Comparison of ENCODE assay signal across 12 cellular contexts in genomic region chr22:19060356-19061009, GRCh38.
DNase-seq lines count a peak whose midpoint lies in the region; ATAC-seq and TF ChIP-seq lines count a peak whose summit lies in the region.
"Had no signal": no experiment of that assay in that cellular context is flagged by ENCODE, and none has a peak within 500 bp of the region (broad histone marks: within the 10 kb centered on the region; RNA-seq: fewer than 3 reads in every experiment).

No MANE protein-coding gene starts in this region.

- H3K36me3 ChIP-seq in BE2C = peaks cover 22% of the 10 kb centered on the region

- peaks cover 16% of the 10 kb centered on the region for H3K4me1 Mint-ChIP-seq in stimulated activated naive CD8-positive, alpha-beta T cell treated with anti-CD3 and anti-CD28 coated beads, Interleukin-15, amount 100 ng/mL, for 72 hours
- H3K4me1 Mint-ChIP-seq in glutamatergic neuron (ENCODE audit: low read depth, unreplicated experiment) = peaks cover 2% of the 10 kb centered on the region
- H3K4me1 Mint-ChIP-seq in stimulated activated naive B cell treated with anti-CD40 and anti-IgM and Interleukin-4, amounts not matched to agents 10 μg/mL and 1 μg/mL and 100 μg/mL, for 72 hours = peaks cover 2 to 5% of the 10 kb centered on the region in 2 donors

- TF ChIP-seq CTCF in glutamatergic neuron (IDR thresholded peaks at IDR 0.05; ENCODE audit: partially characterized antibody, unreplicated experiment) (no peak), BE2C (IDR thresholded peaks at IDR 0.05; ENCODE audit: low read depth, low read length) (no peak)

- no peak for DNase-seq in stimulated activated naive CD8-positive, alpha-beta T cell treated with anti-CD3 and anti-CD28 coated beads, Interleukin-15, Interleukin-2, amounts not matched to agents 100 U/mL and 50 U/mL, for 24 hours
- DNase-seq in stimulated activated naive CD8-positive, alpha-beta T cell treated with anti-CD3 and anti-CD28 coated beads, Interleukin-15, amount 100 ng/mL, for 72 hours = no peak
- DNase-seq in amniotic epithelial cell (ENCODE audit: low read depth) (peak; percentile 75), glutamatergic neuron (no peak), HuH-7 (ENCODE audit: low spot score) (no peak), BE2C (no peak)
- DNase-seq in stimulated activated naive B cell treated with anti-CD40 and anti-IgM and Interleukin-4, amounts not matched to agents 10 μg/mL and 1 μg/mL and 100 μg/mL, for 72 hours = no peak
- no peak for DNase-seq in stimulated activated CD4-positive, alpha-beta T cell treated with anti-CD3 and anti-CD28 coated beads, Interleukin-1b, Interleukin-23, amount 100 ng/mL, for 48 hours
- DNase-seq: DMS79, psoas muscle had no signal

- ATAC-seq in stimulated activated naive CD8-positive, alpha-beta T cell treated with anti-CD3 and anti-CD28 coated beads, Interleukin-15, Interleukin-2, amounts not matched to agents 100 U/mL and 50 U/mL, for 24 hours = peak; percentile 63
- ATAC-seq in stimulated activated naive CD8-positive, alpha-beta T cell treated with anti-CD3 and anti-CD28 coated beads, Interleukin-15, amount 100 ng/mL, for 72 hours = no peak
- ATAC-seq in stimulated activated naive B cell treated with anti-CD40 and anti-IgM and Interleukin-4, amounts not matched to agents 10 μg/mL and 1 μg/mL and 100 μg/mL, for 72 hours (replicated peaks) = no peak
- ATAC-seq: activated CD4-positive, CD25-positive, alpha-beta regulatory T cell treated with anti-CD3 and anti-CD28 coated beads, Interleukin-2, amount 50 U/mL, for 24 hours; psoas muscle had no signal

- H3K36me3 Mint-ChIP-seq in glutamatergic neuron (ENCODE audit: unreplicated experiment) = peaks cover 4% of the 10 kb centered on the region
- H3K36me3 Mint-ChIP-seq in stimulated activated naive B cell treated with anti-CD40 and anti-IgM and Interleukin-4, amounts not matched to agents 10 μg/mL and 1 μg/mL and 100 μg/mL, for 72 hours = peaks cover 39 to 59% of the 10 kb centered on the region in 2 donors

- H3K27me3 Mint-ChIP-seq in stimulated activated naive CD8-positive, alpha-beta T cell treated with anti-CD3 and anti-CD28 coated beads, Interleukin-15, amount 100 ng/mL, for 72 hours = no peaks in the 10 kb centered on the region
- H3K27me3 Mint-ChIP-seq in glutamatergic neuron (ENCODE audit: unreplicated experiment) = peaks cover 15% of the 10 kb centered on the region
- H3K27me3 Mint-ChIP-seq in stimulated activated naive B cell treated with anti-CD40 and anti-IgM and Interleukin-4, amounts not matched to agents 10 μg/mL and 1 μg/mL and 100 μg/mL, for 72 hours = no peaks in the 10 kb centered on the region

- peak overlapping the region in 1 of 2 donors; percentile 84 for H3K27ac Mint-ChIP-seq in stimulated activated naive CD8-positive, alpha-beta T cell treated with anti-CD3 and anti-CD28 coated beads, Interleukin-15, amount 100 ng/mL, for 72 hours
- H3K27ac Mint-ChIP-seq in glutamatergic neuron (ENCODE audit: unreplicated experiment) = peak overlapping the region; percentile 12
- no peak overlapping the region for H3K27ac Mint-ChIP-seq in stimulated activated naive B cell treated with anti-CD40 and anti-IgM and Interleukin-4, amounts not matched to agents 10 μg/mL and 1 μg/mL and 100 μg/mL, for 72 hours
- H3K27ac Mint-ChIP-seq: activated T-helper 2 cell treated with anti-CD3 and anti-CD28 coated beads, Interferon-gamma antibody, Interleukin-2, Interleukin-4, amounts not matched to agents 10 μg/mL and 5 μg/mL and 100 μg/mL, durations not matched to agents 14 hours and 24 hours and 36 hours had no signal

- no peaks in the 10 kb centered on the region for H3K4me1 ChIP-seq in BE2C

- no peaks in the 10 kb centered on the region for H3K27me3 ChIP-seq in BE2C

- no peaks in the 10 kb centered on the region for H3K9me3 Mint-ChIP-seq in stimulated activated naive CD8-positive, alpha-beta T cell treated with anti-CD3 and anti-CD28 coated beads, Interleukin-15, amount 100 ng/mL, for 72 hours
- H3K9me3 Mint-ChIP-seq in glutamatergic neuron (ENCODE audit: unreplicated experiment) = peaks cover 7% of the 10 kb centered on the region
- H3K9me3 Mint-ChIP-seq in stimulated activated naive B cell treated with anti-CD40 and anti-IgM and Interleukin-4, amounts not matched to agents 10 μg/mL and 1 μg/mL and 100 μg/mL, for 72 hours = no peaks in the 10 kb centered on the region
- H3K9me3 Mint-ChIP-seq: activated T-helper 2 cell treated with anti-CD3 and anti-CD28 coated beads, Interferon-gamma antibody, Interleukin-2, Interleukin-4, amounts not matched to agents 10 μg/mL and 5 μg/mL and 100 μg/mL, durations not matched to agents 14 hours and 24 hours and 36 hours had no signal

- no peaks in the 10 kb centered on the region for H3K9me3 ChIP-seq in BE2C
- H3K9me3 ChIP-seq: psoas muscle had no signal

- no peak overlapping the region for H3K4me3 ChIP-seq in BE2C (ENCODE audit: low read depth, low read length)
- H3K4me3 ChIP-seq: psoas muscle had no signal

- no peak overlapping the region for H3K4me3 Mint-ChIP-seq in stimulated activated naive CD8-positive, alpha-beta T cell treated with anti-CD3 and anti-CD28 coated beads, Interleukin-15, amount 100 ng/mL, for 72 hours
- no peak overlapping the region for H3K4me3 Mint-ChIP-seq in glutamatergic neuron (ENCODE audit: unreplicated experiment)
- no peak overlapping the region for H3K4me3 Mint-ChIP-seq in stimulated activated naive B cell treated with anti-CD40 and anti-IgM and Interleukin-4, amounts not matched to agents 10 μg/mL and 1 μg/mL and 100 μg/mL, for 72 hours
